1 cellular context compared by ENCODE assay signal in genomic region chr18:55503167-55503820, GRCh38.
TF ChIP-seq lines count a peak whose summit lies in the region.

No MANE protein-coding gene starts in this region.

TF ChIP-seq in K562, 482 proteins besides CTCF, POLR2A, EP300 and RAD21:
- TF ChIP-seq, protein P1, sequence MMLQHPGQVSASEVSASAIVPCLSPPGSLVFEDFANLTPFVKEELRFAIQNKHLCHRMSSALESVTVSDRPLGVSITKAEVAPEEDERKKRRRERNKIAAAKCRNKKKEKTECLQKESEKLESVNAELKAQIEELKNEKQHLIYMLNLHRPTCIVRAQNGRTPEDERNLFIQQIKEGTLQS (IDR thresholded peaks at IDR 0.05) = peak; percentile 24; the same call in 1 of the 2 replicates
- TF ChIP-seq, protein P1 (CRISPR knock-in tag; conservative IDR thresholded peaks at IDR 0.05) = no peak
- no peak for TF ChIP-seq ZNF583 (CRISPR knock-in tag; IDR thresholded peaks at IDR 0.05)
